Comparison of ENCODE assay signal across 11 cellular contexts in the genomic region with DNA sequence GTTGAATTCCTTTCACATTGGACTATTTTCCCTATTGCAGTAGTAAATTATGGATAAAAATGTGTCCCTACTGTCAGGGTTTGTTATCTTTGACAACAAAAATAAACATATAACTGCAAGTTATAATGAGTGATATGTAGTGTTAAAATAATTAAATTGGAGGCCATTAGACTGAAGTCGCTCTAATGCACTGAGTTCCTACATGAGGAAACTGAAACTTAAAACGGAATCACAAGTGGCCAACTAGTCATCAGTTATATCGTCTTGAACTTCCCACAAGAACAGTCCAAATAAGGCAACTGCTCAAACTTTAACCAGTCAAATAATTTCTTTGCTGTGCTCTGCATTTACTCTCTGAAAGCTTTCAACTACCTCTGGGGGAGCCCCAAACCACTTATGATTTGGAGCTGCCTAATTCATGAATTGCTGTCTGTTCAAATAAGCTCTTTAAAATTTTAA. TPM values are rescaled to one million over a fixed set of nuclear protein-coding genes. Genes with fewer than 3 reads are reported as not detected.
DNase-seq lines count a peak whose midpoint lies in the region; ATAC-seq and TF ChIP-seq lines count a peak whose summit lies in the region.
"Had no signal": no experiment of that assay in that cellular context is flagged by ENCODE, and none has a peak within 500 bp of the region (broad histone marks: within the 10 kb centered on the region; RNA-seq: fewer than 3 reads in every experiment).

No MANE protein-coding gene starts in this region.

- no peak for TF ChIP-seq POLR2A in spleen (IDR thresholded peaks at IDR 0.05)

- H3K36me3 ChIP-seq in Karpas-422 (ENCODE audit: insufficient read depth, low read length) = no peaks in the 10 kb centered on the region
- no peaks in the 10 kb centered on the region for H3K36me3 ChIP-seq in ascending aorta
- H3K36me3 ChIP-seq in spleen = no peaks in the 10 kb centered on the region

- ATAC-seq in HG03025 (IDR thresholded peaks at IDR 0.05; ENCODE audit: low FRiP score, unreplicated experiment) (no peak), HG02588 (IDR thresholded peaks at IDR 0.05; ENCODE audit: unreplicated experiment) (no peak)

- H3K4me1 ChIP-seq in Karpas-422 (ENCODE audit: low read length) (peaks cover 35% of the 10 kb centered on the region), ascending aorta (peaks cover 2 to 11% of the 10 kb centered on the region in 2 donors), spleen (peaks cover 0 to 29% (median 24%) of the 10 kb centered on the region in 6 donors)

- H3K4me3 ChIP-seq in Karpas-422 (ENCODE audit: low read length) (peak overlapping the region; percentile 90), ascending aorta (no peak overlapping the region), spleen (no peak overlapping the region)

- no peaks in the 10 kb centered on the region for H3K27me3 ChIP-seq in Karpas-422 (ENCODE audit: low read length)
- no peaks in the 10 kb centered on the region for H3K27me3 ChIP-seq in ascending aorta
- H3K27me3 ChIP-seq in spleen (replicated peaks in 1 of 7) = no peaks in the 10 kb centered on the region

- peak overlapping the region; percentile 84 for H3K4me2 ChIP-seq in Karpas-422 (ENCODE audit: low read depth, low read length, poor library complexity, severe bottlenecking)

- TF ChIP-seq CTCF in ascending aorta (IDR thresholded peaks at IDR 0.05) = no peak
- no peak for TF ChIP-seq CTCF in spleen (IDR thresholded peaks at IDR 0.05 in 8 of 11, conservative IDR thresholded peaks at IDR 0.05 in 3 of 11)

- H3K9me3 ChIP-seq in Karpas-422 (ENCODE audit: low read length) = no peaks in the 10 kb centered on the region
- no peaks in the 10 kb centered on the region for H3K9me3 ChIP-seq in ascending aorta
- no peaks in the 10 kb centered on the region for H3K9me3 ChIP-seq in spleen

- DNase-seq in DMS 273 (lab: John Stamatoyannopoulos, UW; ENCODE audit: unreplicated experiment) (peak; percentile 12), DMS 273 treated with DMSO at 0.1 percent for 48 hours (lab: John Stamatoyannopoulos, UW) (no peak), Karpas-422 (peak; percentile 75), ascending aorta (ENCODE audit: low spot score in 2 of 2) (no peak), spleen (no peak), NCI-H69 (lab: John Stamatoyannopoulos, UW) (no peak)
- DNase-seq: activated effector memory CD4-positive, alpha-beta T cell treated with anti-CD3 and anti-CD28 coated beads, Interleukin-2, amount 50 U/mL, for 16 hours; SHP77 treated with DMSO at 0.1 percent for 48 hours had no signal

- H4K20me1 ChIP-seq in Karpas-422 (ENCODE audit: insufficient read depth, low read depth, low read length) = no peaks in the 10 kb centered on the region

- no peaks in the 10 kb centered on the region for H3K9me2 ChIP-seq in Karpas-422 (replicated peaks; ENCODE audit: insufficient read depth, low read length)

- H3K27ac ChIP-seq in Karpas-422 (ENCODE audit: low read length) (peak overlapping the region; percentile 83), ascending aorta (peak overlapping the region; percentile 39 to 90), spleen (peak overlapping the region in 6 of 8 donors; percentile 8 to 91 (median 89))
- H3K27ac ChIP-seq: 22Rv1 had no signal

- intact Hi-C loops in ascending aorta (cut with DNase I) = no loop called here
- intact Hi-C loops in spleen (cut with DNase I; ENCODE audit: low total_unique reads) = no loop called here

- H3K9ac ChIP-seq in Karpas-422 (ENCODE audit: low read length) = peak overlapping the region; percentile 93

- peak overlapping the region; percentile 40 for H2AFZ ChIP-seq in Karpas-422 (ENCODE audit: low read length)

- H3K79me2 ChIP-seq in Karpas-422 (ENCODE audit: low read length) = peaks cover 28% of the 10 kb centered on the region

- 54 to 67% (median 60%) methylated on average over 3 of the region's 3 CpGs for WGBS in spleen, 5 donors

RNA-seq across cellular contexts. Expression of gene IFT74, which starts 2.1 kb away (rescaled TPM):
- 25.8 and 29.3 TPM in 2 replicates for total RNA-seq in Karpas-422 (2014; rRNA removed; shearing (Covaris generic); ENCODE audit: low replicate concordance)
- 5.2 TPM for total RNA-seq in ascending aorta
- total RNA-seq in spleen = 10 to 100 TPM; 10.6 to 25.6 (median 12.6) TPM
- polyA plus RNA-seq in spleen = 1 to 10 TPM; 7.1 to 9.4 (median 9.4) TPM

RNA-seq across cellular contexts. Expression of gene PLAA, which starts 7.0 kb away (rescaled TPM):
- total RNA-seq in Karpas-422 (2014; rRNA removed; shearing (Covaris generic); ENCODE audit: low replicate concordance) = 33.7 and 50.6 TPM in 2 replicates
- total RNA-seq in ascending aorta = 14.5 TPM
- 10 to 100 TPM; 20.9 to 34.5 (median 26.9) TPM for total RNA-seq in spleen
- 1 to 10 TPM; 6.2 to 8.5 (median 7.2) TPM for polyA plus RNA-seq in spleen

RNA-seq across cellular contexts. Expression of gene LRRC19, which starts 51.4 kb away (rescaled TPM):
- total RNA-seq in Karpas-422 (2014; rRNA removed; shearing (Covaris generic); ENCODE audit: low replicate concordance) = not detected in 2 replicates
- total RNA-seq in ascending aorta = not detected
- total RNA-seq in spleen = not detected
- polyA plus RNA-seq in spleen = not detected

Comparison
In these comparisons a context has a peak if more than half of its experiments do, and no peak if none do; other contexts are left out.
1. DNase-seq: peak in DMS 273 (single experiment) and Karpas-422 (single experiment); none in DMS 273 treated with DMSO at 0.1 percent for 48 hours (single experiment), ascending aorta (0 of 2), spleen (single experiment) and NCI-H69 (single experiment).
2. Peak in every context shown above with its lines, with median percentiles within 50 percentile points of each other: H3K27ac ChIP-seq.